Comparison of ENCODE assay signal across 9 cellular contexts in genomic region chr11:119323532-119324033, GRCh38. TPM values are rescaled to one million over a fixed set of nuclear protein-coding genes. Genes with fewer than 3 reads are reported as not detected.
DNase-seq lines count a peak whose midpoint lies in the region; ATAC-seq and TF ChIP-seq lines count a peak whose summit lies in the region.
"Had no signal": no experiment of that assay in that cellular context is flagged by ENCODE, and none has a peak within 500 bp of the region (broad histone marks: within the 10 kb centered on the region; RNA-seq: fewer than 3 reads in every experiment).

No MANE protein-coding gene starts in this region.

- H3K27me3 ChIP-seq in aorta (ENCODE audit: control insufficient read depth in 1 of 2, insufficient read depth in 2 of 2, low read length in 1 of 2): no peaks in the 10 kb centered on the region

- peak; percentile 27 for TF ChIP-seq CTCF in Calu3 (IDR thresholded peaks at IDR 0.05; ENCODE audit: unreplicated experiment)

- intact Hi-C loops in Calu3 (cut with micrococcal nuclease; ENCODE audit: unreplicated experiment) (loop anchor here (5.0 kb wide), 1 partner anchor 49 kb away; no protein-coding TSS in a partner anchor), posterior cingulate gyrus (cut with DNase I) (loop anchor here (2.0 kb wide), 1 partner anchor 117 kb away; the partner anchor contains the start of gene CBL), aorta (cut with DNase I) (loop anchor here (2.0 to 5.0 kb wide), 3 partner anchors 39 to 126 kb away; partner anchors contain the start of gene CBL (in 1 of the 2))

- peaks cover 18% of the 10 kb centered on the region for H3K27me3 Mint-ChIP-seq in Calu3 (ENCODE audit: unreplicated experiment)

- 13 to 15% methylated on average over 8 of the region's 8 CpGs for WGBS in aorta, 2 donors

- no peaks in the 10 kb centered on the region for H3K9me3 ChIP-seq in aorta (ENCODE audit: control insufficient read depth, low read length)

- no peak overlapping the region for H3K27ac Mint-ChIP-seq in Calu3 (ENCODE audit: unreplicated experiment)

- DNase-seq in Calu3 (peak; percentile 70), KBM-7 (peak; percentile 81), SHP77 (lab: John Stamatoyannopoulos, UW) (peak; percentile 53 to 55), germinal center (ENCODE audit: low spot score) (peak; percentile 64), posterior cingulate gyrus (peak; percentile 42 to 95 (median 84)), aorta (peak; percentile 75 to 90)
- peak; percentile 58 for DNase-seq in activated effector memory CD4-positive, alpha-beta T cell treated with Interleukin-2 at 50 U/mL for 16 hours

- no peaks in the 10 kb centered on the region for H3K9me3 Mint-ChIP-seq in Calu3 (ENCODE audit: low read depth, unreplicated experiment)

- in situ Hi-C loops in KBM-7 (cut with MboI; ENCODE audit: low pct_unique_long_range_greater_than_20kb, low sequenced_read_pairs): no loop called here

- CTCF ChIA-PET in Calu3 (lab: Charles Lee): interaction anchor here (1.3 to 1.6 kb wide), 2 partner anchors 15 to 51 kb away, joined by 3 to 14 read pairs; no protein-coding TSS in a partner anchor

- no peak overlapping the region for H3K4me3 ChIP-seq in aorta (ENCODE audit: low read length in 2 of 2)

- H3K36me3 Mint-ChIP-seq in Calu3 (ENCODE audit: insufficient read depth, unreplicated experiment): no peaks in the 10 kb centered on the region

- no peak overlapping the region for H3K4me3 Mint-ChIP-seq in Calu3 (ENCODE audit: low read depth, unreplicated experiment)

- H3K4me1 ChIP-seq in aorta (ENCODE audit: control insufficient read depth in 1 of 2, insufficient read depth in 2 of 2, low read length in 2 of 2): no peaks in the 10 kb centered on the region

- ATAC-seq in aorta (ENCODE audit: low FRiP score): no peak
- ATAC-seq in HG03108 (IDR thresholded peaks at IDR 0.05; ENCODE audit: unreplicated experiment): no peak

- H3K36me3 ChIP-seq in aorta (ENCODE audit: control insufficient read depth in 1 of 2, insufficient read depth in 2 of 2, low read length in 1 of 2): no peaks in the 10 kb centered on the region

- no TSS peak for BruUV-seq in Calu3 (replicated peaks; lab: Mats Ljungman, UMichigan)

- H3K4me1 Mint-ChIP-seq in Calu3 (ENCODE audit: low read depth, unreplicated experiment): no peaks in the 10 kb centered on the region

- H3K27ac ChIP-seq in aorta (ENCODE audit: low read depth in 1 of 2, low read length in 2 of 2): no peak overlapping the region

RNA-seq across cellular contexts. Expression of gene MCAM, which starts 6.7 kb away (rescaled TPM):
- total RNA-seq in Calu3 (2022) (11.1 and 25.1 TPM in 2 replicates), aorta (1,000 to 10,000 TPM in 1 of 2 donors, 100 to 1,000 TPM in 1; 525 to 1,386 TPM)
- polyA plus RNA-seq in aorta: 100 to 1,000 TPM; 274 to 486 TPM

RNA-seq across cellular contexts. Expression of gene RNF26, which starts 10.7 kb away (rescaled TPM):
- 31.8 and 35.0 TPM in 2 replicates for total RNA-seq in Calu3 (2022)
- 10 to 100 TPM; 16.8 to 17.5 TPM for total RNA-seq in aorta
- 10 to 100 TPM in 1 of 2 donors, 1 to 10 TPM in 1; 9.4 to 16.5 TPM for polyA plus RNA-seq in aorta

RNA-seq across cellular contexts. Expression of gene C1QTNF5, which starts 17.1 kb away (rescaled TPM):
- not detected in 2 replicates for total RNA-seq in Calu3 (2022)
- 10 to 100 TPM; 42.4 to 88.2 TPM for total RNA-seq in aorta
- polyA plus RNA-seq in aorta: 10 to 100 TPM; 19.1 to 22.3 TPM
- total RNA-seq: T-helper 1 cell treated with Interleukin-12 subunit alpha and Interleukin-12 subunit beta and Interleukin-4 antibody, amounts not matched to agents 30 ng/mL and 1 ng/mL, for 36 hours had no signal

RNA-seq across cellular contexts. Expression of gene MFRP, which starts 22.9 kb away (rescaled TPM):
- total RNA-seq in Calu3 (2022): not detected in 2 replicates
- not detected for total RNA-seq in aorta
- polyA plus RNA-seq in aorta: not detected
- total RNA-seq: T-helper 1 cell treated with Interleukin-12 subunit alpha and Interleukin-12 subunit beta and Interleukin-4 antibody, amounts not matched to agents 30 ng/mL and 1 ng/mL, for 36 hours had no signal

RNA-seq across cellular contexts. Expression of gene USP2, which starts 57.9 kb away (rescaled TPM):
- 1.1 TPM in 2 replicates for total RNA-seq in Calu3 (2022)
- 1 to 10 TPM; 1.6 to 3.0 TPM for total RNA-seq in aorta
- 1 to 10 TPM in 1 of 2 donors, under 1 TPM in 1; 0.18 to 2.3 TPM for polyA plus RNA-seq in aorta

Comparison
In these comparisons a context has a peak if more than half of its experiments do, and no peak if none do; other contexts are left out.
1. RNA of gene MCAM, which starts 6.7 kb away (total RNA-seq): 525 to 1,386 TPM in aorta; 11.1 to 25.1 TPM in Calu3; every median in the first group is over 10 times any median in the second.
2. RNA of gene C1QTNF5, which starts 17.1 kb away (total RNA-seq): 42.4 to 88.2 TPM in aorta; not detected in Calu3; every median in the first group is over 10 times any median in the second.
3. Peak in every context shown above with its lines, with median percentiles within 50 percentile points of each other: DNase-seq.